8 cellular contexts compared by ENCODE assay signal in the genomic region with DNA sequence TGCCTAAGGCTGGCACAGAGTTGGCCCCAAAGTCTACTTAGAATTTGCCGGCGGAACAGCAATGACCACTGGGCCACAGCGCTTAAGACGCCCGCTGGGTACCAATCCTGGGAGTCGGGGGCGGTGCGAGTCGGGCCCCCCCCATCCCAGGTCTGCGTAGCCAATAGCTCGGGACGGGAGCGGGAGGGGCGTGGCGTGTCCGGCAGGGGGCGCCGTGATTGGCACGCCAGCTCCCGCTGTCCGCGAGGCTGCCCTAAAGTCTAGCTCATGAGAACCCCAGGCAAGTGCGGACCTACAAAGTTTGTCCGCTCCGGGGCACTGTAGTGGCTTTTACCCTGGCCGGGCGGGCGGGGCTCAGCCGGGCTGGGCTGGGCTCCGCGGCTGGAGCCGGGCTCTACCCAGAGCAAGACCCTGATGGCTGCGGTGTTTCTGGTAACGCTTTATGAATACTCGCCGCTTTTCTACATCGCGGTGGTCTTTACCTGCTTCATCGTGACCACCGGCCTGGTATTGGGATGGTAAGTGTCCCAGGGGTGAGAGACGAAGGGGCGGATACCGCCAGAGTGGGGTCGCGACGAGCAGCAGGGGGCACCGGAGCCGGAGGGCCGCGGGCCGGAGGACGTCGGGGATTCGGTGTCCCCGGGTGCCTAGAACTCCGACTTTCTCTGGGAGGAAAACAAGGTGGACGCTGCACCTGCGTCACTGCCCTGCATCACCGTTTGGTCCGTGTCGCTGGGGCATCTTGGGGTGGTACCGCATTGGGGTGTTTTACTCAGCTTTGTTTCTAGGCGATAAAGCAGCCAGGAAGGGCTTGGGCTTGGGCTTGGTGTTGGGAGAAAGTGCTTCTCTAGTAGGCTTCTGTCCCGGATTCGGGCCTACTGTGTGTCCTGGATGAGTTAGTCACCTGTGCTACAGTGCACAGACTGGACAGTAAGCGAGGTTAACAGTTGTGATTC. TPM values are rescaled to one million over a fixed set of nuclear protein-coding genes. Genes with fewer than 3 reads are reported as not detected.
DNase-seq lines count a peak whose midpoint lies in the region; ATAC-seq and TF ChIP-seq lines count a peak whose summit lies in the region.

A gene with protein sequence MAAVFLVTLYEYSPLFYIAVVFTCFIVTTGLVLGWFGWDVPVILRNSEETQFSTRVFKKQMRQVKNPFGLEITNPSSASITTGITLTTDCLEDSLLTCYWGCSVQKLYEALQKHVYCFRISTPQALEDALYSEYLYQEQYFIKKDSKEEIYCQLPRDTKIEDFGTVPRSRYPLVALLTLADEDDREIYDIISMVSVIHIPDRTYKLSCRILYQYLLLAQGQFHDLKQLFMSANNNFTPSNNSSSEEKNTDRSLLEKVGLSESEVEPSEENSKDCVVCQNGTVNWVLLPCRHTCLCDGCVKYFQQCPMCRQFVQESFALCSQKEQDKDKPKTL (plus strand): TSS at position 361 of the 956 bp plus-strand sequence. CDS start 54 bp downstream, at position 415.

- ATAC-seq in naive thymus-derived CD8-positive, alpha-beta T cell, result peak; percentile 93 to 96

- H3K4me1 Mint-ChIP-seq in naive thymus-derived CD8-positive, alpha-beta T cell, result peaks cover 30 to 58% (median 54%) of the 10 kb centered on the region in 4 donors

- H3K27ac Mint-ChIP-seq in naive thymus-derived CD8-positive, alpha-beta T cell, result peak within 1 kb of the TSS; percentile 83 to 97 (median 96)

- DNase-seq in ELF-1 (ENCODE audit: low read depth, low spot score) (peak; percentile 99), GOT3 (lab: John Stamatoyannopoulos, UW) (peak; percentile 79), RPMI8226 (peak; percentile 93), fibroblast of gingiva (ENCODE audit: low read depth) (peak; percentile 99)
- DNase-seq in activated T-helper 1 cell treated with anti-CD3 and anti-CD28 coated beads, Interleukin-2, amount 50 U/mL, for 16 hours (ENCODE audit: low read depth in 1 of 2, low spot score in 1 of 2), result peak; percentile 92 to 95
- DNase-seq in naive thymus-derived CD8-positive, alpha-beta T cell, result peak; percentile 88 to 97 (median 92)
- peak; percentile 80 to 93 (median 88) for DNase-seq in stimulated activated naive CD4-positive, alpha-beta T cell (lab: John Stamatoyannopoulos, UW)

- TF ChIP-seq CTCF in LNCAP (IDR thresholded peaks at IDR 0.05), result peak; percentile 58

- H3K9me3 Mint-ChIP-seq in naive thymus-derived CD8-positive, alpha-beta T cell, result no peaks in the 10 kb centered on the region

- POLR2A ChIA-PET in naive thymus-derived CD8-positive, alpha-beta T cell (lab: Charles Lee), result interaction anchor here (0.6 to 1.8 kb wide), 7 partner anchors 9 to 1183 kb away, joined by 3 to 13 read pairs (median 5); a partner anchor contains a TSS

- H3K4me3 Mint-ChIP-seq in naive thymus-derived CD8-positive, alpha-beta T cell, result peak within 1 kb of the TSS; percentile 92 to 100 (median 97)

- peaks cover 0 to 4% (median 0%) of the 10 kb centered on the region in 5 donors for H3K27me3 Mint-ChIP-seq in naive thymus-derived CD8-positive, alpha-beta T cell

- peaks cover 0 to 15% (median 8%) of the 10 kb centered on the region in 3 donors for H3K36me3 Mint-ChIP-seq in naive thymus-derived CD8-positive, alpha-beta T cell

RNA-seq across cellular contexts. Expression of the gene that starts here (rescaled TPM):
- 10 to 100 TPM; 24.3 to 26.2 TPM for total RNA-seq in naive thymus-derived CD8-positive, alpha-beta T cell
- 10 to 100 TPM; 19.4 to 29.2 (median 24.0) TPM for polyA plus RNA-seq in naive thymus-derived CD8-positive, alpha-beta T cell

Comparison
In these comparisons a context has a peak if more than half of its experiments do, and no peak if none do; other contexts are left out.
1. Peak in every context shown above with its lines: DNase-seq and ATAC-seq.